ENCODE assay signal across 27 cellular contexts in the genomic region with DNA sequence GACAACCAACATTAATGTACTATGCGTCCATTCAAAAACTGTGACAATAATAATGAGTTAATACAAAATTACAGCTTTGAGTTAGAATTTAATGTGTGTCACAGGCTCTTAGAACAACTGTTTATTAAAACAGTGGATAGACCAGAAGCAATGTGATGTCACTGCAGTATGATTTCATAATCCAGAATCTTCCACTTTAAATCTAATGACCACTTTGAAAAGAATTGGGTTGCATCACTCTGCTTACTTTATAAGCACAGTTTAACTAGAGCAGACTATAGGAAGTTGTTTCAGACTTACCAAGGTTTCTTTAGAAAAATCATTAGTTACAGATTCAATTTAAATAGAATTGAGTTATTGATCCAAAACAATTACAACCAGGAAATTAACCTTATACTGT.
DNase-seq lines count a peak whose midpoint lies in the region; ATAC-seq, FAIRE-seq and TF ChIP-seq lines count a peak whose summit lies in the region.
"Had no signal": no experiment of that assay in that cellular context is flagged by ENCODE, and none has a peak within 500 bp of the region (broad histone marks: within the 10 kb centered on the region; RNA-seq: fewer than 3 reads in every experiment).

No MANE protein-coding gene starts in this region.

- ATAC-seq in pancreas (no peak), GM18909 (IDR thresholded peaks at IDR 0.05; ENCODE audit: poor library complexity, unreplicated experiment) (no peak)
- ATAC-seq: A549, HCT116 had no signal

- no peak for TF ChIP-seq POLR2A in NB4 (IDR thresholded peaks at IDR 0.05; ENCODE audit: extremely low read depth, insufficient read length)

- DNase-seq in AG04450 (ENCODE audit: low read depth, low spot score) (peak; percentile 1), NB4 (ENCODE audit: low read depth) (peak; percentile 7), epithelial cell of esophagus (ENCODE audit: low read depth) (peak; percentile 64), pancreas (no peak), NCI-H2107 (lab: John Stamatoyannopoulos, UW) (no peak)
- no peak for DNase-seq in activated CD8-positive, alpha-beta memory T cell treated with anti-CD3 and anti-CD28 coated beads, Interleukin-2, amount 50 U/mL, for 48 hours
- DNase-seq: C1 segment of cervical spinal cord; CD4-positive, alpha-beta memory T cell; COR-L47; DMS53; MV-4-11; NCI-H1105 treated with DMSO at 0.1 percent for 48 hours; NCI-H146; NCI-H1930; NCI-H2227 treated with DMSO at 0.1 percent for 48 hours; NCI-H526 treated with DMSO at 0.1 percent for 48 hours; PC-9; Right ventricle myocardium superior; RPMI8226 had no signal

- CTCF ChIA-PET in AG04450 (lab: Charles Lee) = no interaction called here

- H3K27ac ChIP-seq in AG04450 (ENCODE audit: low read depth, low read length) (no peak overlapping the region), pancreas (no peak overlapping the region)
- H3K27ac ChIP-seq: A549, HL-60, PC-9, SJSA1 had no signal

- no peaks in the 10 kb centered on the region for H3K36me3 ChIP-seq in pancreas
- H3K36me3 ChIP-seq: SJSA1 had no signal

- WGBS in pancreas, 2 donors = 78 to 91% methylated on average over 1 of the region's 1 CpG

- no peaks in the 10 kb centered on the region for H3K27me3 ChIP-seq in AG04450 (ENCODE audit: control insufficient read depth, insufficient read depth, low read length)
- H3K27me3 ChIP-seq in pancreas = no peaks in the 10 kb centered on the region
- H3K27me3 ChIP-seq: SJSA1 had no signal

- FAIRE-seq in pancreas (lab: Jason Lieb, UNC) = peak; percentile 29
- FAIRE-seq: A549, G401.6, GM12891, GM19239 had no signal

- H3K4me3 ChIP-seq in AG04450 (ENCODE audit: low read depth, low read length) = no peak overlapping the region
- no peak overlapping the region for H3K4me3 ChIP-seq in NB4 (ENCODE audit: low read depth, low read length)
- H3K4me3 ChIP-seq in epithelial cell of esophagus (ENCODE audit: low read length) = no peak overlapping the region
- no peak overlapping the region for H3K4me3 ChIP-seq in pancreas
- H3K4me3 ChIP-seq: A549, PC-9, SJSA1 had no signal

- no peak for TF ChIP-seq CTCF in AG04450 (IDR thresholded peaks at IDR 0.05; ENCODE audit: low read depth, low read length)
- TF ChIP-seq CTCF in NB4 (IDR thresholded peaks at IDR 0.05; ENCODE audit: low read depth, low read length) = no peak
- TF ChIP-seq CTCF in epithelial cell of esophagus (IDR thresholded peaks at IDR 0.05; ENCODE audit: insufficient read depth, low read depth, low read length, missing control alignments) = no peak
- TF ChIP-seq CTCF in pancreas (IDR thresholded peaks at IDR 0.05) = no peak

- POLR2A ChIA-PET in AG04450 (lab: Yijun Ruan, JAX) = no interaction called here

- intact Hi-C loops in pancreas (cut with DNase I) = no loop called here

- no peaks in the 10 kb centered on the region for H3K4me1 ChIP-seq in pancreas
- H3K4me1 ChIP-seq: A549, SJSA1 had no signal

- no peaks in the 10 kb centered on the region for H3K9me3 ChIP-seq in AG04450 (ENCODE audit: control insufficient read depth, insufficient read depth, low read length)
- no peaks in the 10 kb centered on the region for H3K9me3 ChIP-seq in pancreas
- H3K9me3 ChIP-seq: A549, SJSA1 had no signal

Comparison
In these comparisons a context has a peak if more than half of its experiments do, and no peak if none do; other contexts are left out.
1. DNase-seq: peak in AG04450 (single experiment), NB4 (single experiment) and epithelial cell of esophagus (single experiment); none in pancreas (0 of 6), activated CD8-positive, alpha-beta memory T cell treated with anti-CD3 and anti-CD28 coated beads, Interleukin-2, amount 50 U/mL, for 48 hours (single experiment) and NCI-H2107 (single experiment).